Comparison of ENCODE assay signal across 10 cellular contexts in genomic region chr14:34692898-34693227, GRCh38. TPM values are rescaled to one million over a fixed set of nuclear protein-coding genes. Genes with fewer than 3 reads are reported as not detected.
A peak's percentile ranks its signal among the peaks of the same experiment; 100 is the strongest.
DNase-seq lines count a peak whose midpoint lies in the region; ATAC-seq and TF ChIP-seq lines count a peak whose summit lies in the region.
"Had no signal": no experiment of that assay in that cellular context is flagged by ENCODE, and none has a peak within 500 bp of the region (broad histone marks: within the 10 kb centered on the region; RNA-seq: fewer than 3 reads in every experiment).

No MANE protein-coding gene starts in this region.

- DNase-seq in T-helper 2 cell treated with Interferon-gamma antibody and Interleukin-4, amounts not matched to agents 5 μg/mL and 100 μg/mL, for 36 hours (ENCODE audit: low spot score), result no peak
- DNase-seq in T-helper 2 cell (no peak), mesothelial cell of epicardium (ENCODE audit: low spot score in 2 of 2, unreplicated experiment in 2 of 2) (no peak), superior temporal gyrus (ENCODE audit: extremely low spot score) (peak; percentile 16)
- DNase-seq in activated CD4-positive, alpha-beta memory T cell treated with anti-CD3 and anti-CD28 coated beads, Interleukin-2, amount 10 ng/mL, durations not matched to agents 7 days and 5 days, result no peak

- no peak overlapping the region for H3K27ac Mint-ChIP-seq in T-helper 2 cell treated with Interferon-gamma antibody and Interleukin-4, amounts not matched to agents 5 μg/mL and 100 μg/mL, for 36 hours
- no peak overlapping the region for H3K27ac Mint-ChIP-seq in mesothelial cell of epicardium
- H3K27ac Mint-ChIP-seq in activated CD4-positive, alpha-beta memory T cell treated with anti-CD3 and anti-CD28 coated beads, Interleukin-2, amount 10 ng/mL, durations not matched to agents 7 days and 5 days, result no peak overlapping the region
- H3K27ac Mint-ChIP-seq: activated CD4-positive, alpha-beta memory T cell treated with anti-CD3 and anti-CD28 coated beads for 36 hours; nephron had no signal

- POLR2A ChIA-PET in activated CD4-positive, alpha-beta memory T cell treated with anti-CD3 and anti-CD28 coated beads, Interleukin-2, amount 10 ng/mL, durations not matched to agents 7 days and 5 days (lab: Charles Lee), result interaction anchor here (0.6 to 1.3 kb wide), 2 partner anchors 15 to 99 kb away, joined by 3 read pairs; no protein-coding TSS in a partner anchor

- no peaks in the 10 kb centered on the region for H3K9me3 Mint-ChIP-seq in T-helper 2 cell treated with Interferon-gamma antibody and Interleukin-4, amounts not matched to agents 5 μg/mL and 100 μg/mL, for 36 hours
- H3K9me3 Mint-ChIP-seq in mesothelial cell of epicardium, result no peaks in the 10 kb centered on the region
- no peaks in the 10 kb centered on the region for H3K9me3 Mint-ChIP-seq in activated CD4-positive, alpha-beta memory T cell treated with anti-CD3 and anti-CD28 coated beads, Interleukin-2, amount 10 ng/mL, durations not matched to agents 7 days and 5 days
- H3K9me3 Mint-ChIP-seq: activated CD4-positive, alpha-beta memory T cell treated with anti-CD3 and anti-CD28 coated beads for 36 hours; nephron had no signal

- no peak for TF ChIP-seq CTCF in mesothelial cell of epicardium (IDR thresholded peaks at IDR 0.05; ENCODE audit: unreplicated experiment)

- peaks cover 15% of the 10 kb centered on the region for H3K27me3 Mint-ChIP-seq in T-helper 2 cell treated with Interferon-gamma antibody and Interleukin-4, amounts not matched to agents 5 μg/mL and 100 μg/mL, for 36 hours (ENCODE audit: low read depth)
- no peaks in the 10 kb centered on the region for H3K27me3 Mint-ChIP-seq in mesothelial cell of epicardium (ENCODE audit: low read depth)
- H3K27me3 Mint-ChIP-seq in activated CD4-positive, alpha-beta memory T cell treated with anti-CD3 and anti-CD28 coated beads, Interleukin-2, amount 10 ng/mL, durations not matched to agents 7 days and 5 days, result peaks cover 6% of the 10 kb centered on the region
- H3K27me3 Mint-ChIP-seq: activated CD4-positive, alpha-beta memory T cell treated with anti-CD3 and anti-CD28 coated beads for 36 hours had no signal

- peak overlapping the region; percentile 77 for H3K27ac ChIP-seq in cingulate gyrus (ENCODE audit: low read depth, low read length)

- peaks cover 10% of the 10 kb centered on the region for H3K4me1 Mint-ChIP-seq in T-helper 2 cell treated with Interferon-gamma antibody and Interleukin-4, amounts not matched to agents 5 μg/mL and 100 μg/mL, for 36 hours (ENCODE audit: low read depth)
- peaks cover 7% of the 10 kb centered on the region for H3K4me1 Mint-ChIP-seq in mesothelial cell of epicardium
- peaks cover 11% of the 10 kb centered on the region for H3K4me1 Mint-ChIP-seq in activated CD4-positive, alpha-beta memory T cell treated with anti-CD3 and anti-CD28 coated beads, Interleukin-2, amount 10 ng/mL, durations not matched to agents 7 days and 5 days

- peak overlapping the region; percentile 72 for H3K4me3 Mint-ChIP-seq in T-helper 2 cell treated with Interferon-gamma antibody and Interleukin-4, amounts not matched to agents 5 μg/mL and 100 μg/mL, for 36 hours
- H3K4me3 Mint-ChIP-seq in mesothelial cell of epicardium, result peak overlapping the region; percentile 50
- no peak overlapping the region for H3K4me3 Mint-ChIP-seq in activated CD4-positive, alpha-beta memory T cell treated with anti-CD3 and anti-CD28 coated beads, Interleukin-2, amount 10 ng/mL, durations not matched to agents 7 days and 5 days

- H3K36me3 Mint-ChIP-seq in T-helper 2 cell treated with Interferon-gamma antibody and Interleukin-4, amounts not matched to agents 5 μg/mL and 100 μg/mL, for 36 hours (ENCODE audit: low read depth), result no peaks in the 10 kb centered on the region
- H3K36me3 Mint-ChIP-seq in mesothelial cell of epicardium, result no peaks in the 10 kb centered on the region
- H3K36me3 Mint-ChIP-seq in activated CD4-positive, alpha-beta memory T cell treated with anti-CD3 and anti-CD28 coated beads, Interleukin-2, amount 10 ng/mL, durations not matched to agents 7 days and 5 days (ENCODE audit: low read depth), result no peaks in the 10 kb centered on the region
- H3K36me3 Mint-ChIP-seq: activated CD4-positive, alpha-beta memory T cell treated with anti-CD3 and anti-CD28 coated beads for 36 hours had no signal

- CTCF ChIA-PET in activated CD4-positive, alpha-beta memory T cell treated with anti-CD3 and anti-CD28 coated beads, Interleukin-2, amount 10 ng/mL, durations not matched to agents 7 days and 5 days (lab: Charles Lee), result interaction anchor here (0.9 to 1.3 kb wide), 3 partner anchors 22 to 30 kb away, joined by 3 read pairs; no protein-coding TSS in a partner anchor

- no peak for ATAC-seq in GM21786 (IDR thresholded peaks at IDR 0.05; ENCODE audit: unreplicated experiment)
- ATAC-seq in HG03521 (IDR thresholded peaks at IDR 0.05; ENCODE audit: unreplicated experiment), result no peak

RNA-seq across cellular contexts. Expression of gene CFL2, which starts 21.5 kb away (rescaled TPM):
- 52.4 to 57.8 TPM (median 54.0 TPM) in 3 replicates for total RNA-seq in mesothelial cell of epicardium
- 1 to 10 TPM; 7.7 to 9.0 TPM for total RNA-seq in activated CD4-positive, alpha-beta memory T cell treated with anti-CD3 and anti-CD28 coated beads, Interleukin-2, amount 10 ng/mL, durations not matched to agents 7 days and 5 days
